Comparison of ENCODE assay signal across 7 cellular contexts in genomic region chr6:136113736-136114173, GRCh38.
DNase-seq lines count a peak whose midpoint lies in the region; ATAC-seq and TF ChIP-seq lines count a peak whose summit lies in the region.

No MANE protein-coding gene starts in this region.

- intact Hi-C loops in lower leg skin (cut with DNase I; ENCODE audit: low total_unique reads): no loop called here

- no peak for TF ChIP-seq POLR2A in lower leg skin (IDR thresholded peaks at IDR 0.05)

- WGBS in lower leg skin, 2 donors: 14 to 19% methylated on average over 5 of the region's 5 CpGs

- DNase-seq in HK-2 (ENCODE audit: unreplicated experiment): peak; percentile 16
- peak; percentile 31 for DNase-seq in NCI-H510A (lab: John Stamatoyannopoulos, UW)
- DNase-seq in cardiac fibroblast (ENCODE audit: low read depth in 2 of 2): peak; percentile 93 to 95
- peak; percentile 66 to 85 for DNase-seq in lower leg skin (ENCODE audit: low spot score in 2 of 2)
- DNase-seq in ureter (ENCODE audit: low spot score): no peak

- ATAC-seq in HG03439 (IDR thresholded peaks at IDR 0.05; ENCODE audit: unreplicated experiment): no peak
- no peak for ATAC-seq in GM19467 (IDR thresholded peaks at IDR 0.05; ENCODE audit: unreplicated experiment)

- H3K4me3 ChIP-seq in cardiac fibroblast (replicated peaks in 1 of 2; ENCODE audit: low read depth in 2 of 2, low read length in 2 of 2): no peak overlapping the region
- no peak overlapping the region for H3K4me3 ChIP-seq in lower leg skin (ENCODE audit: low read depth, poor library complexity, severe bottlenecking)

- TF ChIP-seq CTCF in cardiac fibroblast (IDR thresholded peaks at IDR 0.05; ENCODE audit: low read depth, low read length) (no peak), lower leg skin (IDR thresholded peaks at IDR 0.05) (no peak)
